Comparison of ENCODE assay signal across 17 cellular contexts in genomic region chrX:27444093-27444908, GRCh38. TPM values are rescaled to one million over a fixed set of nuclear protein-coding genes. Genes with fewer than 3 reads are reported as not detected.
DNase-seq lines count a peak whose midpoint lies in the region; ATAC-seq and TF ChIP-seq lines count a peak whose summit lies in the region.
"Had no signal": no experiment of that assay in that cellular context is flagged by ENCODE, and none has a peak within 500 bp of the region (broad histone marks: within the 10 kb centered on the region; RNA-seq: fewer than 3 reads in every experiment).

No MANE protein-coding gene starts in this region.

- no peaks in the 10 kb centered on the region for H3K79me2 ChIP-seq in mammary epithelial cell (ENCODE audit: insufficient read depth, low read length)

- no peaks in the 10 kb centered on the region for H3K27me3 ChIP-seq in mammary epithelial cell (ENCODE audit: insufficient read depth, low read length)
- H3K27me3 ChIP-seq: cardiac muscle cell, testis had no signal

- peak; percentile 2 for DNase-seq in mammary epithelial cell
- no peak for DNase-seq in iPS-NIHi11 (ENCODE audit: low spot score)
- DNase-seq in NCI-H2196 treated with DMSO at 0.1 percent for 48 hours (lab: John Stamatoyannopoulos, UW; ENCODE audit: unreplicated experiment) = no peak
- DNase-seq: activated gamma-delta T cell treated with Interleukin-2 at 50 U/mL for 16 hours, head of caudate nucleus, left ventricle myocardium inferior, SW 1271, testis had no signal

- CTCF ChIA-PET in mammary epithelial cell (lab: Charles Lee; ENCODE audit: low non-redundant PET) = no interaction called here

- no peaks in the 10 kb centered on the region for H3K9me3 ChIP-seq in mammary epithelial cell (replicated peaks; ENCODE audit: insufficient read depth, low read length)
- H3K9me3 ChIP-seq: testis had no signal

- H3K4me3 ChIP-seq in mammary epithelial cell (replicated peaks in 1 of 3; ENCODE audit: insufficient read depth in 1 of 3, low read depth in 2 of 3, low read length in 3 of 3) = no peak overlapping the region
- H3K4me3 ChIP-seq: cardiac muscle cell, left ventricle myocardium inferior, testis had no signal

- H3K9ac ChIP-seq in mammary epithelial cell (ENCODE audit: insufficient read depth, low read length) = no peak overlapping the region

- ATAC-seq in GM18511 (IDR thresholded peaks at IDR 0.05; ENCODE audit: unreplicated experiment) (peak; percentile 65), GM19351 (IDR thresholded peaks at IDR 0.05; ENCODE audit: unreplicated experiment) (peak; percentile 80), HG03354 (IDR thresholded peaks at IDR 0.05; ENCODE audit: poor library complexity, severe bottlenecking, unreplicated experiment) (peak; percentile 74), GM21737 (IDR thresholded peaks at IDR 0.05; ENCODE audit: unreplicated experiment) (no peak)
- ATAC-seq: activated CD4-positive, CD25-positive, alpha-beta regulatory T cell treated with anti-CD3 and anti-CD28 coated beads, Interleukin-2, amount 50 U/mL, for 24 hours had no signal

- no peak overlapping the region for H3K27ac ChIP-seq in mammary epithelial cell (ENCODE audit: insufficient read depth, low read depth, low read length)
- H3K27ac ChIP-seq: cardiac muscle cell, left ventricle myocardium inferior, testis had no signal

- in situ Hi-C loops in mammary epithelial cell (cut with MboI; ENCODE audit: low sequenced_read_pairs in 2 of 2) = no loop called here

- intact Hi-C loops in mammary epithelial cell (cut with micrococcal nuclease) = no loop called here

- H3K36me3 ChIP-seq in mammary epithelial cell (ENCODE audit: insufficient read depth, low read length) = no peaks in the 10 kb centered on the region
- H3K36me3 ChIP-seq: cardiac muscle cell, left ventricle myocardium inferior had no signal

- dilution Hi-C loops in mammary epithelial cell (cut with HindIII; ENCODE audit: low sequenced_read_pairs) = no loop called here

- WGBS in mammary epithelial cell (ENCODE audit: low coverage, missing lambda C conversion rate) = 78% methylated on average over 3 of the region's 3 CpGs

- no peaks in the 10 kb centered on the region for H3K4me1 ChIP-seq in mammary epithelial cell (ENCODE audit: insufficient read depth, low read length)
- H3K4me1 ChIP-seq: left ventricle myocardium inferior, testis had no signal

- H2AFZ ChIP-seq in mammary epithelial cell (ENCODE audit: low read depth, low read length) = no peak overlapping the region

- H4K20me1 ChIP-seq in mammary epithelial cell (ENCODE audit: insufficient read depth, low read length) = no peaks in the 10 kb centered on the region

- no peak overlapping the region for H3K4me2 ChIP-seq in mammary epithelial cell (ENCODE audit: insufficient read depth, low read depth, low read length)

- TF ChIP-seq CTCF in mammary epithelial cell (conservative IDR thresholded peaks at IDR 0.05 in 1 of 2, IDR thresholded peaks at IDR 0.05 in 1 of 2; ENCODE audit: extremely low read depth in 1 of 2, insufficient read depth in 1 of 2, low read depth in 1 of 2, low read length in 2 of 2) = no peak

- BruUV-seq in mammary epithelial cell (replicated peaks; lab: Mats Ljungman, UMichigan) = no TSS peak

RNA-seq across cellular contexts. Expression of gene PPP4R3C, which starts 18.8 kb away (rescaled TPM):
- not detected for total RNA-seq in mammary epithelial cell
- not detected for polyA plus RNA-seq in mammary epithelial cell
- not detected for polyA minus RNA-seq in mammary epithelial cell
- total RNA-seq: cardiac muscle cell; CD4-positive, CD25-positive, alpha-beta regulatory T cell; left ventricle myocardium inferior; OCI-LY7 had no signal
- polyA plus RNA-seq: cardiac muscle cell; CD4-positive, CD25-positive, alpha-beta regulatory T cell; neural cell had no signal
